Comparison of ENCODE assay signal across 13 cellular contexts in genomic region chr18:40607741-40608140, GRCh38.
"Had no signal": no experiment of that assay in that cellular context is flagged by ENCODE, and none has a peak within 500 bp of the region (broad histone marks: within the 10 kb centered on the region; RNA-seq: fewer than 3 reads in every experiment).

No MANE protein-coding gene starts in this region.

- DNase-seq: activated CD4-positive, alpha-beta T cell treated with anti-CD3 and anti-CD28 coated beads for 48 hours; activated naive CD4-positive, alpha-beta T cell treated with Interleukin-2 at 50 U/mL for 16 hours; esophagus squamous epithelium; foreskin keratinocyte; left cardiac atrium; naive B cell; posterior cingulate gyrus; stimulated activated CD4-positive, alpha-beta T cell treated with anti-CD3 and anti-CD28 coated beads, Interleukin-15, amount 100 ng/mL, for 24 hours; stimulated activated CD4-positive, alpha-beta T cell treated with anti-CD3 and anti-CD28 coated beads, Interleukin-4, amount 100 ng/mL, for 24 hours; stimulated activated naive CD8-positive, alpha-beta T cell treated with anti-CD3 and anti-CD28 coated beads, Interleukin-15, amount 100 ng/mL, for 72 hours; testis; upper lobe of right lung had no signal

- H3K27me3 Mint-ChIP-seq: naive B cell; stimulated activated naive CD8-positive, alpha-beta T cell treated with anti-CD3 and anti-CD28 coated beads, Interleukin-15, amount 100 ng/mL, for 72 hours had no signal

- H3K27ac Mint-ChIP-seq: activated T-helper 1 cell treated with anti-CD3 and anti-CD28 coated beads, Interleukin-12 subunit alpha, Interleukin-12 subunit beta, Interleukin-2, Interleukin-4 antibody, amounts not matched to agents 30 ng/mL and 10 ng/mL and 1 ng/mL, durations not matched to agents 14 hours and 24 hours and 36 hours; naive B cell; stimulated activated naive CD8-positive, alpha-beta T cell treated with anti-CD3 and anti-CD28 coated beads, Interleukin-15, amount 100 ng/mL, for 72 hours had no signal

- ATAC-seq: foreskin keratinocyte; left cardiac atrium; stimulated activated naive CD8-positive, alpha-beta T cell treated with anti-CD3 and anti-CD28 coated beads, Interleukin-15, amount 100 ng/mL, for 72 hours; upper lobe of right lung had no signal

- H3K36me3 Mint-ChIP-seq: naive B cell had no signal

- H3K4me3 Mint-ChIP-seq: activated T-helper 1 cell treated with anti-CD3 and anti-CD28 coated beads, Interleukin-12 subunit alpha, Interleukin-12 subunit beta, Interleukin-2, Interleukin-4 antibody, amounts not matched to agents 30 ng/mL and 10 ng/mL and 1 ng/mL, durations not matched to agents 14 hours and 24 hours and 36 hours; naive B cell; stimulated activated naive CD8-positive, alpha-beta T cell treated with anti-CD3 and anti-CD28 coated beads, Interleukin-15, amount 100 ng/mL, for 72 hours had no signal

- H3K4me1 Mint-ChIP-seq: naive B cell; stimulated activated naive CD8-positive, alpha-beta T cell treated with anti-CD3 and anti-CD28 coated beads, Interleukin-15, amount 100 ng/mL, for 72 hours had no signal
